1 cellular context compared by ENCODE assay signal in genomic region chr17:36463916-36464764, GRCh38.
TF ChIP-seq lines count a peak whose summit lies in the region.

No MANE protein-coding gene starts in this region.

TF ChIP-seq in HepG2, 621 proteins besides CTCF, POLR2A, EP300 and RAD21 (continued from another document and continues in another):
- peak; percentile 53; the same call in 1 of the 2 replicates for TF ChIP-seq ZSCAN9 (CRISPR knock-in tag; IDR thresholded peaks at IDR 0.05; ENCODE audit: borderline replicate concordance)
- TF ChIP-seq MIER2 (CRISPR knock-in tag; IDR thresholded peaks at IDR 0.05) = peak; percentile 97
- TF ChIP-seq HNRNPUL1 (IDR thresholded peaks at IDR 0.05; ENCODE audit: low read depth, low read length) = no peak
- TF ChIP-seq, protein P1, sequence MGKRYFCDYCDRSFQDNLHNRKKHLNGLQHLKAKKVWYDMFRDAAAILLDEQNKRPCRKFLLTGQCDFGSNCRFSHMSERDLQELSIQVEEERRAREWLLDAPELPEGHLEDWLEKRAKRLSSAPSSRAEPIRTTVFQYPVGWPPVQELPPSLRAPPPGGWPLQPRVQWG (CRISPR knock-in tag; IDR thresholded peaks at IDR 0.05; ENCODE audit: borderline replicate concordance, low read depth) = no peak
- TF ChIP-seq ZNF562 (CRISPR knock-in tag; IDR thresholded peaks at IDR 0.05; ENCODE audit: borderline replicate concordance) = no peak
- TF ChIP-seq MYC (CRISPR knock-in tag; IDR thresholded peaks at IDR 0.05; ENCODE audit: borderline replicate concordance) = peak; percentile 45; the same call in 1 of the 2 replicates
- TF ChIP-seq ZFY (CRISPR knock-in tag; IDR thresholded peaks at IDR 0.05) = peak; percentile 39; the same call in 1 of the 2 replicates
- TF ChIP-seq ZBTB43 (CRISPR knock-in tag; conservative IDR thresholded peaks at IDR 0.05) = peak; percentile 64; the same call in 1 of the 2 replicates
- TF ChIP-seq, protein P2, sequence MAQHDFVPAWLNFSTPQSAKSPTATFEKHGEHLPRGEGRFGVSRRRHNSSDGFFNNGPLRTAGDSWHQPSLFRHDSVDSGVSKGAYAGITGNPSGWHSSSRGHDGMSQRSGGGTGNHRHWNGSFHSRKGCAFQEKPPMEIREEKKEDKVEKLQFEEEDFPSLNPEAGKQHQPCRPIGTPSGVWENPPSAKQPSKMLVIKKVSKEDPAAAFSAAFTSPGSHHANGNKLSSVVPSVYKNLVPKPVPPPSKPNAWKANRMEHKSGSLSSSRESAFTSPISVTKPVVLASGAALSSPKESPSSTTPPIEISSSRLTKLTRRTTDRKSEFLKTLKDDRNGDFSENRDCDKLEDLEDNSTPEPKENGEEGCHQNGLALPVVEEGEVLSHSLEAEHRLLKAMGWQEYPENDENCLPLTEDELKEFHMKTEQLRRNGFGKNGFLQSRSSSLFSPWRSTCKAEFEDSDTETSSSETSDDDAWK (CRISPR knock-in tag; IDR thresholded peaks at IDR 0.05) = no peak
- TF ChIP-seq DMAP1 (CRISPR knock-in tag; IDR thresholded peaks at IDR 0.05) = no peak
- TF ChIP-seq TCF7 (IDR thresholded peaks at IDR 0.05; ENCODE audit: low read depth) = no peak
- TF ChIP-seq KLF15 (CRISPR knock-in tag; IDR thresholded peaks at IDR 0.05; ENCODE audit: borderline replicate concordance) = 0 out of 2 replicates have a peak, but pooled peaks have one; percentile 42
- TF ChIP-seq ZNF253 (CRISPR knock-in tag; IDR thresholded peaks at IDR 0.05; ENCODE audit: borderline replicate concordance) = no peak
- TF ChIP-seq ARHGAP35 (CRISPR knock-in tag; IDR thresholded peaks at IDR 0.05; ENCODE audit: borderline replicate concordance) = no peak
- TF ChIP-seq HNF1A (IDR thresholded peaks at IDR 0.05; ENCODE audit: low read depth) = no peak
- no peak for TF ChIP-seq HNF1A (CRISPR knock-in tag; IDR thresholded peaks at IDR 0.05; ENCODE audit: borderline replicate concordance)
- TF ChIP-seq ZNF850 (CRISPR knock-in tag; conservative IDR thresholded peaks at IDR 0.05) = no peak
- TF ChIP-seq ZNF563 (CRISPR knock-in tag; IDR thresholded peaks at IDR 0.05) = peak; percentile 44; the same call in 1 of the 2 replicates
- no peak for TF ChIP-seq ZNF546 (CRISPR knock-in tag; conservative IDR thresholded peaks at IDR 0.05)
- no peak for TF ChIP-seq JARID2 (CRISPR knock-in tag; IDR thresholded peaks at IDR 0.05; ENCODE audit: insufficient replicate concordance)
- TF ChIP-seq, protein P3, sequence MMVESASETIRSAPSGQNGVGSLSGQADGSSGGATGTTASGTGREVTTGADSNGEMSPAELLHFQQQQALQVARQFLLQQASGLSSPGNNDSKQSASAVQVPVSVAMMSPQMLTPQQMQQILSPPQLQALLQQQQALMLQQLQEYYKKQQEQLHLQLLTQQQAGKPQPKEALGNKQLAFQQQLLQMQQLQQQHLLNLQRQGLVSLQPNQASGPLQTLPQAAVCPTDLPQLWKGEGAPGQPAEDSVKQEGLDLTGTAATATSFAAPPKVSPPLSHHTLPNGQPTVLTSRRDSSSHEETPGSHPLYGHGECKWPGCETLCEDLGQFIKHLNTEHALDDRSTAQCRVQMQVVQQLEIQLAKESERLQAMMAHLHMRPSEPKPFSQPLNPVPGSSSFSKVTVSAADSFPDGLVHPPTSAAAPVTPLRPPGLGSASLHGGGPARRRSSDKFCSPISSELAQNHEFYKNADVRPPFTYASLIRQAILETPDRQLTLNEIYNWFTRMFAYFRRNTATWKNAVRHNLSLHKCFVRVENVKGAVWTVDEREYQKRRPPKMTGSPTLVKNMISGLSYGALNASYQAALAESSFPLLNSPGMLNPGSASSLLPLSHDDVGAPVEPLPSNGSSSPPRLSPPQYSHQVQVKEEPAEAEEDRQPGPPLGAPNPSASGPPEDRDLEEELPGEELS (CRISPR knock-in tag; IDR thresholded peaks at IDR 0.05) = no peak
- no peak for TF ChIP-seq CREBL2 (CRISPR knock-in tag; IDR thresholded peaks at IDR 0.05; ENCODE audit: borderline replicate concordance)
- no peak for TF ChIP-seq GZF1 (CRISPR knock-in tag; IDR thresholded peaks at IDR 0.05)
- TF ChIP-seq KDM5A (IDR thresholded peaks at IDR 0.05; ENCODE audit: borderline replicate concordance, low read length) = no peak
- TF ChIP-seq ZNF552 (CRISPR knock-in tag; IDR thresholded peaks at IDR 0.05; ENCODE audit: borderline replicate concordance) = no peak
- TF ChIP-seq, protein P4, sequence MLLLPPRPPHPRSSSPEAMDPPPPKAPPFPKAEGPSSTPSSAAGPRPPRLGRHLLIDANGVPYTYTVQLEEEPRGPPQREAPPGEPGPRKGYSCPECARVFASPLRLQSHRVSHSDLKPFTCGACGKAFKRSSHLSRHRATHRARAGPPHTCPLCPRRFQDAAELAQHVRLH (CRISPR knock-in tag; IDR thresholded peaks at IDR 0.05; ENCODE audit: borderline replicate concordance, low read depth) = no peak
- TF ChIP-seq RFXANK (CRISPR knock-in tag; IDR thresholded peaks at IDR 0.05) = no peak
- TF ChIP-seq ZBTB10 (CRISPR knock-in tag; IDR thresholded peaks at IDR 0.05; ENCODE audit: borderline replicate concordance) = peak; percentile 61; the same call in 1 of the 2 replicates
- 0 out of 2 replicates have a peak, but pooled peaks have one; percentile 28 for TF ChIP-seq KAT8 (CRISPR knock-in tag; IDR thresholded peaks at IDR 0.05)
- TF ChIP-seq, protein P5, sequence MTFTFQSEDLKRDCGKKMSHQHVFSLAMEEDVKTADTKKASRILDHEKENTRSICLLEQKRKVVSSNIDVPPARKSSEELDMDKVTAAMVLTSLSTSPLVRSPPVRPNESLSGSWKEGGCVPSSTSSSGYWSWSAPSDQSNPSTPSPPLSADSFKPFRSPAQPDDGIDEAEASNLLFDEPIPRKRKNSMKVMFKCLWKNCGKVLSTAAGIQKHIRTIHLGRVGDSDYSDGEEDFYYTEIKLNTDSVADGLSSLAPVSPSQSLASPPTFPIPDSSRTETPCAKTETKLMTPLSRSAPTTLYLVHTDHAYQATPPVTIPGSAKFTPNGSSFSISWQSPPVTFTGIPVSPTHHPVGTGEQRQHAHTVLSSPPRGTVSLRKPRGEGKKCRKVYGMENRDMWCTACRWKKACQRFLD (CRISPR knock-in tag; IDR thresholded peaks at IDR 0.05; ENCODE audit: borderline replicate concordance) = 0 out of 2 replicates have a peak, but pooled peaks have one; percentile 42
- TF ChIP-seq, protein P6, sequence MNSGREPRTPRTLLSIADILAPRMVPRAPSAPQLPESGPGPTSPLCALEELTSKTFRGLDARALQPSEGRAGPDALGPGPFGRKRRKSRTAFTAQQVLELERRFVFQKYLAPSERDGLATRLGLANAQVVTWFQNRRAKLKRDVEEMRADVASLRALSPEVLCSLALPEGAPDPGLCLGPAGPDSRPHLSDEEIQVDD (CRISPR knock-in tag; IDR thresholded peaks at IDR 0.05; ENCODE audit: borderline replicate concordance) = no peak
- no peak for TF ChIP-seq NR2F2 (IDR thresholded peaks at IDR 0.05; ENCODE audit: borderline replicate concordance, low read depth)
- TF ChIP-seq, protein P7, sequence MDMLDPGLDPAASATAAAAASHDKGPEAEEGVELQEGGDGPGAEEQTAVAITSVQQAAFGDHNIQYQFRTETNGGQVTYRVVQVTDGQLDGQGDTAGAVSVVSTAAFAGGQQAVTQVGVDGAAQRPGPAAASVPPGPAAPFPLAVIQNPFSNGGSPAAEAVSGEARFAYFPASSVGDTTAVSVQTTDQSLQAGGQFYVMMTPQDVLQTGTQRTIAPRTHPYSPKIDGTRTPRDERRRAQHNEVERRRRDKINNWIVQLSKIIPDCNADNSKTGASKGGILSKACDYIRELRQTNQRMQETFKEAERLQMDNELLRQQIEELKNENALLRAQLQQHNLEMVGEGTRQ (IDR thresholded peaks at IDR 0.05; ENCODE audit: low read depth, low read length) = no peak
- TF ChIP-seq, protein P7 (CRISPR knock-in tag; IDR thresholded peaks at IDR 0.05; ENCODE audit: borderline replicate concordance) = no peak
- TF ChIP-seq PAWR (CRISPR knock-in tag; IDR thresholded peaks at IDR 0.05; ENCODE audit: borderline replicate concordance) = no peak
- no peak for TF ChIP-seq YY1 (IDR thresholded peaks at IDR 0.05; ENCODE audit: insufficient read depth, insufficient replicate concordance, low read depth, low read length)
- TF ChIP-seq TBX2 (CRISPR knock-in tag; IDR thresholded peaks at IDR 0.05; ENCODE audit: borderline replicate concordance) = peak; percentile 22; the same call in 1 of the 2 replicates
- 0 out of 2 replicates have a peak, but pooled peaks have one; percentile 25 for TF ChIP-seq ZNF503 (CRISPR knock-in tag; IDR thresholded peaks at IDR 0.05)
- TF ChIP-seq FOXO1 (CRISPR knock-in tag; IDR thresholded peaks at IDR 0.05) = 0 out of 2 replicates have a peak, but pooled peaks have one; percentile 16
- no peak for TF ChIP-seq MBD4 (IDR thresholded peaks at IDR 0.05; ENCODE audit: borderline replicate concordance, low read length)
- TF ChIP-seq ZMAT3 (CRISPR knock-in tag; conservative IDR thresholded peaks at IDR 0.05) = 0 out of 2 replicates have a peak, but pooled peaks have one; percentile 42
- TF ChIP-seq ZNF354B (CRISPR knock-in tag; IDR thresholded peaks at IDR 0.05) = no peak
- TF ChIP-seq CBX5 (CRISPR knock-in tag; IDR thresholded peaks at IDR 0.05; ENCODE audit: borderline replicate concordance) = no peak
- no peak for TF ChIP-seq ZMYM3 (CRISPR knock-in tag; IDR thresholded peaks at IDR 0.05)
- TF ChIP-seq KLF12 (CRISPR knock-in tag; IDR thresholded peaks at IDR 0.05; ENCODE audit: borderline replicate concordance) = 0 out of 2 replicates have a peak, but pooled peaks have one; percentile 43
